1 cellular context compared by ENCODE assay signal in genomic region chr11:77170107-77170506, GRCh38.
A peak's percentile ranks its signal among the peaks of the same experiment; 100 is the strongest.
TF ChIP-seq lines count a peak whose summit lies in the region.

No MANE protein-coding gene starts in this region.

TF ChIP-seq in WTC11, 78 proteins besides CTCF, POLR2A, EP300 and RAD21:
- no peak for TF ChIP-seq SMAD4 (CRISPR knock-in tag; IDR thresholded peaks at IDR 0.05)
- TF ChIP-seq GABPB1 (CRISPR knock-in tag; IDR thresholded peaks at IDR 0.05): no peak
- peak; percentile 40; the same call in 1 of the 2 replicates for TF ChIP-seq SP1 (CRISPR knock-in tag; conservative IDR thresholded peaks at IDR 0.05)
- TF ChIP-seq RORB (CRISPR knock-in tag; IDR thresholded peaks at IDR 0.05): no peak
- TF ChIP-seq TEAD1 (CRISPR knock-in tag; IDR thresholded peaks at IDR 0.05): no peak
